ENCODE assay signal across 1 cellular context in genomic region chr11:58625826-58626460, GRCh38.
TF ChIP-seq lines count a peak whose summit lies in the region.

No MANE protein-coding gene starts in this region.

TF ChIP-seq in IMR-90, 13 proteins besides CTCF, POLR2A, EP300 and RAD21:
- TF ChIP-seq RCOR1 (IDR thresholded peaks at IDR 0.05; ENCODE audit: insufficient replicate concordance, low read length) (no peak), CHD1 (IDR thresholded peaks at IDR 0.05; ENCODE audit: low read depth, low read length) (no peak), CEBPB (IDR thresholded peaks at IDR 0.05; ENCODE audit: low read depth, low read length) (no peak), BHLHE40 (IDR thresholded peaks at IDR 0.05; ENCODE audit: low read depth, low read length) (no peak), MAFK (IDR thresholded peaks at IDR 0.05; ENCODE audit: low read depth, low read length) (no peak), NFE2L2 (IDR thresholded peaks at IDR 0.05; ENCODE audit: low read depth, low read length) (no peak), MXI1 (IDR thresholded peaks at IDR 0.05; ENCODE audit: borderline replicate concordance, low read depth, low read length) (no peak), MAZ (IDR thresholded peaks at IDR 0.05; ENCODE audit: borderline replicate concordance, low read depth, low read length) (no peak), RFX5 (IDR thresholded peaks at IDR 0.05; ENCODE audit: low read depth, low read length) (no peak), FOS (IDR thresholded peaks at IDR 0.05; ENCODE audit: low read depth, low read length) (no peak), SMC3 (IDR thresholded peaks at IDR 0.05; ENCODE audit: low read depth, low read length) (no peak)
- TF ChIP-seq, protein P1, sequence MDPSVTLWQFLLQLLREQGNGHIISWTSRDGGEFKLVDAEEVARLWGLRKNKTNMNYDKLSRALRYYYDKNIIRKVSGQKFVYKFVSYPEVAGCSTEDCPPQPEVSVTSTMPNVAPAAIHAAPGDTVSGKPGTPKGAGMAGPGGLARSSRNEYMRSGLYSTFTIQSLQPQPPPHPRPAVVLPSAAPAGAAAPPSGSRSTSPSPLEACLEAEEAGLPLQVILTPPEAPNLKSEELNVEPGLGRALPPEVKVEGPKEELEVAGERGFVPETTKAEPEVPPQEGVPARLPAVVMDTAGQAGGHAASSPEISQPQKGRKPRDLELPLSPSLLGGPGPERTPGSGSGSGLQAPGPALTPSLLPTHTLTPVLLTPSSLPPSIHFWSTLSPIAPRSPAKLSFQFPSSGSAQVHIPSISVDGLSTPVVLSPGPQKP (IDR thresholded peaks at IDR 0.05; ENCODE audit: borderline replicate concordance, low read depth, low read length) = no peak
- TF ChIP-seq, protein P2, sequence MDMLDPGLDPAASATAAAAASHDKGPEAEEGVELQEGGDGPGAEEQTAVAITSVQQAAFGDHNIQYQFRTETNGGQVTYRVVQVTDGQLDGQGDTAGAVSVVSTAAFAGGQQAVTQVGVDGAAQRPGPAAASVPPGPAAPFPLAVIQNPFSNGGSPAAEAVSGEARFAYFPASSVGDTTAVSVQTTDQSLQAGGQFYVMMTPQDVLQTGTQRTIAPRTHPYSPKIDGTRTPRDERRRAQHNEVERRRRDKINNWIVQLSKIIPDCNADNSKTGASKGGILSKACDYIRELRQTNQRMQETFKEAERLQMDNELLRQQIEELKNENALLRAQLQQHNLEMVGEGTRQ (IDR thresholded peaks at IDR 0.05; ENCODE audit: low read depth, low read length) = no peak
